ENCODE assay signal across 1 cellular context in the genomic region with DNA sequence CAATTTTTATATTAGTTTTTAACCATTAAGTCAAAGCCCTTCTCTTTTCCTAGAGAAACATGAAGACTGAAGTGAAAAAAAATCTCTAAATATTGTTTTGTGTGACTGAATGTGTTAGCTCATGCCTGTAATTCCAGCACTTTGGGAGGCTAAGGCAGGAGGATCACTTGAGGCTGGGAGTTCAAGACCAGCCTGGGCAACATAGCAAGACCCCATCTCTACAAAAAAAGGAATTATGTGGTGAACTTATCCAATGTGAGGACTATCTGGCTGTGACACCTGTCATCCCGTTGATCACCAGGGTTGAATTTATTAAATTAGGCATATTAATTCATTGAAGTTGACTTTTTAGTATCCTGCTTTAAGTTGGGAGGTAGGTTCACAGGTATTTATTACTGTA.
TF ChIP-seq lines count a peak whose summit lies in the region.

No MANE protein-coding gene starts in this region.

TF ChIP-seq in A549, 52 proteins besides CTCF, POLR2A, EP300 and RAD21 (continued from another document):
- TF ChIP-seq GATA3 (IDR thresholded peaks at IDR 0.05; ENCODE audit: borderline replicate concordance) (no peak), RARB (CRISPR knock-in tag; IDR thresholded peaks at IDR 0.05) (no peak), ZSCAN20 (CRISPR knock-in tag; IDR thresholded peaks at IDR 0.05) (no peak), KDM1A (IDR thresholded peaks at IDR 0.05; ENCODE audit: low read depth) (no peak), FOSB (CRISPR knock-in tag; IDR thresholded peaks at IDR 0.05) (no peak), PHF8 (IDR thresholded peaks at IDR 0.05; ENCODE audit: borderline replicate concordance, low read depth) (no peak)
